22 cellular contexts compared by ENCODE assay signal in genomic region chr4:105875233-105875632, GRCh38. TPM values are rescaled to one million over a fixed set of nuclear protein-coding genes. Genes with fewer than 3 reads are reported as not detected.
A peak's percentile ranks its signal among the peaks of the same experiment; 100 is the strongest.
DNase-seq lines count a peak whose midpoint lies in the region; ATAC-seq and TF ChIP-seq lines count a peak whose summit lies in the region.
"Had no signal": no experiment of that assay in that cellular context is flagged by ENCODE, and none has a peak within 500 bp of the region (broad histone marks: within the 10 kb centered on the region; RNA-seq: fewer than 3 reads in every experiment).

No MANE protein-coding gene starts in this region.

- H3K79me2 ChIP-seq in Loucy (ENCODE audit: insufficient read depth, low read length), result no peaks in the 10 kb centered on the region
- H3K79me2 ChIP-seq in PC-3 (ENCODE audit: low read length), result no peaks in the 10 kb centered on the region

- H4K20me1 ChIP-seq in Loucy (ENCODE audit: insufficient read depth, low read length, poor library complexity, severe bottlenecking), result no peaks in the 10 kb centered on the region
- H4K20me1 ChIP-seq in PC-3 (ENCODE audit: low read length), result no peaks in the 10 kb centered on the region
- H4K20me1 ChIP-seq: BLaER1 treated with 17β-estradiol and CSF1 and Interleukin-3, amounts not matched to agents 10 nM and 100 nM had no signal

- no TSS peak for BruUV-seq in PC-3 (replicated peaks; lab: Mats Ljungman, UMichigan)

- H2AFZ ChIP-seq in Loucy (ENCODE audit: low read length), result peak overlapping the region; percentile 33; the same call in 1 of the 2 replicates
- no peak overlapping the region for H2AFZ ChIP-seq in PC-3 (ENCODE audit: low read length)
- H2AFZ ChIP-seq: GM23248 had no signal

- H3K4me3 ChIP-seq in right cardiac atrium (ENCODE audit: low read length) (no peak overlapping the region), Loucy (ENCODE audit: low read length, poor library complexity, severe bottlenecking) (no peak overlapping the region), skeletal muscle tissue (ENCODE audit: low read length in 3 of 3) (peak overlapping the region in 1 of 3 donors; percentile 25), PC-3 (ENCODE audit: low read length) (no peak overlapping the region)
- H3K4me3 ChIP-seq: BLaER1 treated with 17β-estradiol and CSF1 and Interleukin-3, amounts not matched to agents 10 nM and 100 nM; GM12878; GM23248 had no signal

- H3F3A ChIP-seq in Loucy (ENCODE audit: low read depth) (no peaks in the 10 kb centered on the region), PC-3 (ENCODE audit: low read length, unreplicated experiment) (no peaks in the 10 kb centered on the region)

- intact Hi-C loops in Right ventricle myocardium inferior (cut with DNase I), result no loop called here
- intact Hi-C loops in right cardiac atrium (cut with DNase I), result no loop called here
- intact Hi-C loops in left ventricle myocardium superior (cut with micrococcal nuclease), result no loop called here
- intact Hi-C loops in PC-3 (cut with micrococcal nuclease), result no loop called here

- H3K4me1 ChIP-seq in right cardiac atrium (ENCODE audit: control insufficient read depth, insufficient read depth, low read length) (no peaks in the 10 kb centered on the region), Loucy (ENCODE audit: insufficient read depth, low read length, poor library complexity, severe bottlenecking) (peaks cover 6% of the 10 kb centered on the region), skeletal muscle tissue (ENCODE audit: control insufficient read depth in 3 of 3, insufficient read depth in 3 of 3, low read length in 3 of 3) (peaks cover 7 to 16% (median 15%) of the 10 kb centered on the region in 3 donors), PC-3 (ENCODE audit: insufficient read depth, low read length) (no peaks in the 10 kb centered on the region)
- H3K4me1 ChIP-seq: BE2C had no signal

- H3K27ac ChIP-seq in right cardiac atrium (ENCODE audit: low read length), result no peak overlapping the region
- H3K27ac ChIP-seq in skeletal muscle tissue (ENCODE audit: low read depth, low read length), result peak overlapping the region; percentile 36
- no peak overlapping the region for H3K27ac ChIP-seq in PC-3 (ENCODE audit: low read length)
- H3K27ac ChIP-seq: 22Rv1; BLaER1 treated with 17β-estradiol and CSF1 and Interleukin-3, amounts not matched to agents 10 nM and 100 nM; GM23248 had no signal

- no peaks in the 10 kb centered on the region for H3K9me2 ChIP-seq in Loucy (replicated peaks; ENCODE audit: low read depth, low read length)
- no peaks in the 10 kb centered on the region for H3K9me2 ChIP-seq in PC-3 (replicated peaks; ENCODE audit: low read length)

- POLR2A ChIA-PET in PC-3 (lab: Charles Lee; ENCODE audit: unreplicated experiment), result no interaction called here

- no peaks in the 10 kb centered on the region for H3K27me3 ChIP-seq in right cardiac atrium (ENCODE audit: control insufficient read depth, insufficient read depth)
- no peaks in the 10 kb centered on the region for H3K27me3 ChIP-seq in Loucy (ENCODE audit: insufficient read depth, low read length, poor library complexity, severe bottlenecking)
- H3K27me3 ChIP-seq in skeletal muscle tissue (ENCODE audit: control insufficient read depth in 3 of 3, insufficient read depth in 3 of 3, low read length in 3 of 3), result no peaks in the 10 kb centered on the region
- no peaks in the 10 kb centered on the region for H3K27me3 ChIP-seq in PC-3 (ENCODE audit: low read length)
- H3K27me3 ChIP-seq: BE2C; BLaER1 treated with 17β-estradiol and CSF1 and Interleukin-3, amounts not matched to agents 10 nM and 100 nM had no signal

- H3K9ac ChIP-seq in Loucy (ENCODE audit: low read depth, low read length, poor library complexity, severe bottlenecking) (no peak overlapping the region), skeletal muscle tissue (ENCODE audit: low read depth in 1 of 3, low read length in 3 of 3) (no peak overlapping the region), PC-3 (ENCODE audit: low read length) (no peak overlapping the region)
- H3K9ac ChIP-seq: BLaER1 treated with 17β-estradiol and CSF1 and Interleukin-3, amounts not matched to agents 10 nM and 100 nM; GM23248 had no signal

- CTCF ChIA-PET in PC-3 (lab: Charles Lee), result no interaction called here

- ATAC-seq in Right ventricle myocardium inferior (peak; percentile 59), right cardiac atrium (no peak), left ventricle myocardium superior (peak; percentile 84), PC-3 (no peak)
- ATAC-seq: GM12878 had no signal

- TF ChIP-seq CTCF in Loucy (conservative IDR thresholded peaks at IDR 0.05; ENCODE audit: low read length), result no peak
- TF ChIP-seq CTCF in PC-3 (conservative IDR thresholded peaks at IDR 0.05; ENCODE audit: low read depth, low read length), result no peak

- DNase-seq in Right ventricle myocardium inferior (ENCODE audit: missing footprints) (no peak), right cardiac atrium (no peak), left ventricle myocardium superior (no peak), PC-3 (no peak)
- no peak for DNase-seq in NK-92 treated with Interleukin-12 subunit alpha and Interleukin-12 subunit beta, amount 100 ng/mL, for 24 hours (lab: John Stamatoyannopoulos, UW)
- DNase-seq: BE2C; CD4-positive, alpha-beta T cell; CD8-positive, alpha-beta memory T cell; DMS 273 treated with DMSO at 0.1 percent for 48 hours; DMS79; EL; GDM1; GM23248; H7; HCEC 1CT had no signal

- H3K36me3 ChIP-seq in Loucy (ENCODE audit: insufficient read depth, low read length) (no peaks in the 10 kb centered on the region), skeletal muscle tissue (ENCODE audit: control insufficient read depth in 3 of 3, insufficient read depth in 3 of 3, low read length in 3 of 3) (no peaks in the 10 kb centered on the region), PC-3 (ENCODE audit: low read depth, low read length) (no peaks in the 10 kb centered on the region)
- H3K36me3 ChIP-seq: BE2C; BLaER1 treated with 17β-estradiol and CSF1 and Interleukin-3, amounts not matched to agents 10 nM and 100 nM had no signal

- H3K4me2 ChIP-seq in Loucy (ENCODE audit: low read depth, low read length, poor library complexity, severe bottlenecking) (no peak overlapping the region), PC-3 (ENCODE audit: low read length) (no peak overlapping the region)
- H3K4me2 ChIP-seq: BLaER1 treated with 17β-estradiol and CSF1 and Interleukin-3, amounts not matched to agents 10 nM and 100 nM had no signal

- H3K9me3 ChIP-seq in right cardiac atrium (ENCODE audit: control insufficient read depth, low read length) (no peaks in the 10 kb centered on the region), Loucy (ENCODE audit: insufficient read depth, low read depth, low read length) (no peaks in the 10 kb centered on the region), skeletal muscle tissue (ENCODE audit: control insufficient read depth in 3 of 3, low read length in 3 of 3) (no peaks in the 10 kb centered on the region), PC-3 (ENCODE audit: low read length) (no peaks in the 10 kb centered on the region)
- H3K9me3 ChIP-seq: BE2C; BLaER1 treated with 17β-estradiol and CSF1 and Interleukin-3, amounts not matched to agents 10 nM and 100 nM had no signal

RNA-seq across cellular contexts. Expression of gene NPNT, which starts 20.0 kb away (rescaled TPM):
- 4.7 TPM for total RNA-seq in Right ventricle myocardium inferior
- total RNA-seq in right cardiac atrium, result 1 to 10 TPM; 1.4 to 5.5 (median 4.3) TPM
- 4.8 TPM for polyA plus RNA-seq in right cardiac atrium
- 4.9 TPM for total RNA-seq in left ventricle myocardium superior
- total RNA-seq in skeletal muscle tissue, result 74.1 TPM
- total RNA-seq in PC-3 (2014; rRNA removed), result 29.7 and 34.5 TPM in 2 replicates
- total RNA-seq: CD4-positive, alpha-beta T cell; CD8-positive, alpha-beta memory T cell; GM23248 had no signal
- polyA plus RNA-seq: AG04450; CD14-positive monocyte; CD8-positive, alpha-beta memory T cell; GM23248 had no signal

Comparison
In these comparisons a context has a peak if more than half of its experiments do, and no peak if none do; other contexts are left out.
1. ATAC-seq: peak in Right ventricle myocardium inferior (single experiment) and left ventricle myocardium superior (single experiment); none in right cardiac atrium (0 of 2) and PC-3 (single experiment).